15 cellular contexts compared by ENCODE assay signal in the genomic region with DNA sequence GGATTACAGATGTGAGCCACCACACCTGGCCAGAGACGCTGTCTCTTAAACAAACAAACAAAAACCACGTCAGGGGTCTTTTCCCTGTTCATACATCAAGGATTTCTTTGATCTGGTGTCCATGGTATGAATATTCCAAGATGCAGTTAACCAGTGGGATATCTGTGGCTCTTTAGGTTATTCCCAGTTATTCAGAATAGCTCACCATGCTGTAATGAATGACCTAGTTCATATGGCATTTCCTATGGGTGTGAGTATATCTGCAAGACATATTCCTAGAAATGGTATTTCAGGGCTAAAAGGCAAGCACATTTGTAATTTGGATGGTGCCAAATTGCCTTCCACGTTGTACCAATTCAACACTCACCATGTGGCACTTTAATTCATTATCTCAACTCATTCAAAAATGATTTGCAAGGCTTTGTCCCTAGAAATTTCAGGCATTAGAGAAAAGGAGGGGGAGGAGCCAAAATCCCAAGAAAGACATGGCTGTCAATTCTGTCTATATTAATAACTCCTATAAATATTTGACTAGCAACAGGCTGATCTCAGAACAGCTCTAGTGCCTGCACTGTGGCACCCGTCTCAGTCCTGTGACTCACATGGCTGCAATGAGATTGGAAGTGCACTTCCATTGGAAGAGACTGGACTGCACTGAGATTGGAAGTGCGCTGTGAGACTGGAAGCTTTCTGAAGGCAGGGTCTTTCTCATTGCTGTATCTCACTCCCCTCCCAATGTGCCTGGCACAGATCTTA. TPM values are rescaled to one million over a fixed set of nuclear protein-coding genes. Genes with fewer than 3 reads are reported as not detected.
DNase-seq lines count a peak whose midpoint lies in the region; FAIRE-seq and TF ChIP-seq lines count a peak whose summit lies in the region.
"Had no signal": no experiment of that assay in that cellular context is flagged by ENCODE, and none has a peak within 500 bp of the region (broad histone marks: within the 10 kb centered on the region; RNA-seq: fewer than 3 reads in every experiment).

No MANE protein-coding gene starts in this region.

- peak; percentile 64 for FAIRE-seq in keratinocyte (lab: Jason Lieb, UNC)
- FAIRE-seq: islet of Langerhans had no signal

- no peaks in the 10 kb centered on the region for H4K20me1 ChIP-seq in keratinocyte (ENCODE audit: control insufficient read depth, extremely low read depth, insufficient read depth, low read length)

- H3K9me3 ChIP-seq in MG63 (0 out of 2 replicates have a peak, but pooled peaks cover 3% of the 10 kb centered on the region), keratinocyte (ENCODE audit: control insufficient read depth, low read depth, low read length) (no peaks in the 10 kb centered on the region)

- H3K4me1 ChIP-seq in keratinocyte (ENCODE audit: control insufficient read depth, extremely low read depth, insufficient read depth, low read length) = peaks cover 11% of the 10 kb centered on the region
- H3K4me1 ChIP-seq: parathyroid adenoma had no signal

- in situ Hi-C loops in brain microvascular endothelial cell (cut with HindIII; ENCODE audit: low pct_ligation_motif_present, low sequenced_read_pairs) = no loop called here

- TF ChIP-seq CTCF in BJ (IDR thresholded peaks at IDR 0.05; ENCODE audit: insufficient read depth, low read depth, low read length) = no peak
- TF ChIP-seq CTCF in brain microvascular endothelial cell (IDR thresholded peaks at IDR 0.05; ENCODE audit: low read depth, low read length, missing control alignments) = no peak
- TF ChIP-seq CTCF in keratinocyte (optimal IDR thresholded peaks at IDR 0.05 in 1 of 3, IDR thresholded peaks at IDR 0.05 in 1 of 3, conservative IDR thresholded peaks at IDR 0.05 in 1 of 3; ENCODE audit: extremely low read depth in 1 of 3, insufficient read depth in 2 of 3, low read length in 3 of 3) = no peak

- H3K79me2 ChIP-seq in keratinocyte (ENCODE audit: control insufficient read depth, insufficient read depth, low read length) = no peaks in the 10 kb centered on the region
- H3K79me2 ChIP-seq: parathyroid adenoma had no signal

- dilution Hi-C loops in keratinocyte (cut with MboI; ENCODE audit: extremely low pct_ligation_motif_present, low sequenced_read_pairs) = no loop called here

- H3K9ac ChIP-seq in keratinocyte (ENCODE audit: control insufficient read depth, extremely low read depth, insufficient read depth, low read length) = no peak overlapping the region
- H3K9ac ChIP-seq: parathyroid adenoma had no signal

- DNase-seq in BJ (ENCODE audit: low read depth) = peak; percentile 36
- DNase-seq in MG63 = peak; percentile 70
- DNase-seq in brain microvascular endothelial cell = peak; percentile 62
- no peak for DNase-seq in keratinocyte (ENCODE audit: low read depth, low spot score)
- DNase-seq in NCI-H128 (lab: John Stamatoyannopoulos, UW; ENCODE audit: unreplicated experiment) = no peak
- no peak for DNase-seq in NCI-H2081 treated with DMSO at 0.1 percent for 48 hours (lab: John Stamatoyannopoulos, UW)
- DNase-seq in activated CD4-positive, alpha-beta T cell treated with anti-CD3 and anti-CD28 coated beads, Interleukin-2, amount 50 U/mL, for 1 hour = no peak
- DNase-seq in NCI-H524 (lab: John Stamatoyannopoulos, UW) = no peak
- DNase-seq: activated CD4-positive, alpha-beta T cell treated with anti-CD3 and anti-CD28 coated beads, Interleukin-2, amount 10 ng/mL, durations not matched to agents 24 days and 14 days; anterior cingulate cortex; C1 segment of cervical spinal cord; DMS79; SIG-M5 had no signal

- H3K9me1 ChIP-seq in keratinocyte (ENCODE audit: control insufficient read depth, extremely low read depth, insufficient read depth, low read length) = no peaks in the 10 kb centered on the region

- no peaks in the 10 kb centered on the region for H3K36me3 ChIP-seq in BJ (ENCODE audit: control insufficient read depth, insufficient read depth, low read length)
- H3K36me3 ChIP-seq in MG63 = no peaks in the 10 kb centered on the region
- H3K36me3 ChIP-seq in brain microvascular endothelial cell (replicated peaks) = no peaks in the 10 kb centered on the region
- no peaks in the 10 kb centered on the region for H3K36me3 ChIP-seq in keratinocyte (ENCODE audit: control insufficient read depth in 2 of 2, extremely low read depth in 1 of 2, insufficient read depth in 2 of 2, low read length in 2 of 2)

- H3K27ac ChIP-seq in brain microvascular endothelial cell (peak overlapping the region; percentile 62), keratinocyte (ENCODE audit: control insufficient read depth, insufficient read depth, low read length) (peak overlapping the region; percentile 60)
- H3K27ac ChIP-seq: parathyroid adenoma had no signal

- CTCF ChIA-PET in BJ (lab: Yijun Ruan, JAX) = interaction anchor here (1.3 to 2.6 kb wide), 4 partner anchors 10 to 85 kb away, joined by 4 to 8 read pairs (median 6); a partner anchor contains a TSS

- no peak overlapping the region for H3K4me3 ChIP-seq in BJ (ENCODE audit: low read depth, low read length)
- no peak overlapping the region for H3K4me3 ChIP-seq in MG63
- H3K4me3 ChIP-seq in brain microvascular endothelial cell (ENCODE audit: low read depth, low read length) = no peak overlapping the region
- peak overlapping the region in 1 of 3 experiments; percentile 25 for H3K4me3 ChIP-seq in keratinocyte (ENCODE audit: control insufficient read depth in 2 of 3, extremely low read depth in 1 of 3, insufficient read depth in 2 of 3, low read depth in 1 of 3, low read length in 3 of 3)

- H2AFZ ChIP-seq in keratinocyte (ENCODE audit: control insufficient read depth, low read length) = peak overlapping the region; percentile 67
- H2AFZ ChIP-seq: parathyroid adenoma had no signal

- H3K27me3 ChIP-seq in BJ (ENCODE audit: control insufficient read depth, insufficient read depth, low read length) (no peaks in the 10 kb centered on the region), MG63 (no peaks in the 10 kb centered on the region), brain microvascular endothelial cell (replicated peaks) (no peaks in the 10 kb centered on the region), keratinocyte (ENCODE audit: control insufficient read depth, extremely low read depth, insufficient read depth, low read length) (no peaks in the 10 kb centered on the region)

- POLR2A ChIA-PET in BJ (lab: Charles Lee) = no interaction called here

- peak overlapping the region; percentile 67 for H3K4me2 ChIP-seq in keratinocyte (ENCODE audit: control insufficient read depth, extremely low read depth, insufficient read depth, low read depth, low read length)

RNA-seq across cellular contexts. Expression of a gene that starts 6.0 kb away (rescaled TPM):
- 57.1 and 80.5 TPM in 2 replicates for polyA plus RNA-seq in BJ (2011; rRNA removed)
- polyA minus RNA-seq in BJ (2011; rRNA and poly(A)+ RNA removed) = 10.9 and 12.1 TPM in 2 replicates
- 85.4 and 116 TPM in 2 replicates for total RNA-seq in MG63 (2014; rRNA removed; shearing (Covaris generic); ENCODE audit: low replicate concordance)
- 16.2 to 96.9 TPM (median 82.8 TPM) in 3 replicates for polyA plus RNA-seq in keratinocyte
- 144 TPM for polyA plus RNA-seq in keratinocyte (2011; ENCODE audit: low read depth)
- 43.2 and 53.5 TPM in 2 replicates for polyA plus RNA-seq in keratinocyte (2011; cell fraction: cytosol; rRNA removed)
- polyA plus RNA-seq in keratinocyte (2011; cell fraction: nucleus; rRNA removed) = 28.5 and 36.8 TPM in 2 replicates
- 47.4 and 128 TPM in 2 replicates for polyA plus RNA-seq in keratinocyte (2012; ENCODE audit: low replicate concordance)
- 2.3 to 17.5 TPM (median 10.3 TPM) in 3 replicates for polyA minus RNA-seq in keratinocyte
- polyA minus RNA-seq in keratinocyte (2011; cell fraction: cytosol; rRNA and poly(A)+ RNA removed) = 8.4 TPM
- 2.7 and 6.4 TPM in 2 replicates for polyA minus RNA-seq in keratinocyte (2011; cell fraction: nucleus; rRNA and poly(A)+ RNA removed)

RNA-seq across cellular contexts. Expression of a gene that starts 36.7 kb away (rescaled TPM):
- polyA plus RNA-seq in BJ (2011; rRNA removed) (10.5 and 12.6 TPM in 2 replicates), keratinocyte (14.5 to 32.1 TPM (median 21.7 TPM) in 3 replicates)
- 27.3 and 47.0 TPM in 2 replicates for polyA minus RNA-seq in BJ (2011; rRNA and poly(A)+ RNA removed)
- 3.8 and 8.3 TPM in 2 replicates for total RNA-seq in MG63 (2014; rRNA removed; shearing (Covaris generic); ENCODE audit: low replicate concordance)
- 7.0 TPM for polyA plus RNA-seq in keratinocyte (2011; ENCODE audit: low read depth)
- 12.6 and 17.1 TPM in 2 replicates for polyA plus RNA-seq in keratinocyte (2011; cell fraction: cytosol; rRNA removed)
- polyA plus RNA-seq in keratinocyte (2011; cell fraction: nucleus; rRNA removed) = 40.5 and 47.9 TPM in 2 replicates
- 19.1 and 34.6 TPM in 2 replicates for polyA plus RNA-seq in keratinocyte (2012; ENCODE audit: low replicate concordance)
- 29.5 to 61.0 TPM (median 33.6 TPM) in 3 replicates for polyA minus RNA-seq in keratinocyte
- polyA minus RNA-seq in keratinocyte (2011; cell fraction: cytosol; rRNA and poly(A)+ RNA removed) = 31.5 TPM
- 29.3 and 35.2 TPM in 2 replicates for polyA minus RNA-seq in keratinocyte (2011; cell fraction: nucleus; rRNA and poly(A)+ RNA removed)

RNA-seq across cellular contexts. Expression of a gene that starts 53.0 kb away (rescaled TPM):
- polyA plus RNA-seq in BJ (2011; rRNA removed) (1.4 and 2.8 TPM in 2 replicates), keratinocyte (6.2 to 9.3 TPM (median 8.0 TPM) in 3 replicates)
- 1.0 and 2.2 TPM in 2 replicates for polyA minus RNA-seq in BJ (2011; rRNA and poly(A)+ RNA removed)
- total RNA-seq in MG63 (2014; rRNA removed; shearing (Covaris generic); ENCODE audit: low replicate concordance) = 10.3 and 20.6 TPM in 2 replicates
- 0.32 TPM for polyA plus RNA-seq in keratinocyte (2011; ENCODE audit: low read depth)
- polyA plus RNA-seq in keratinocyte (2011; cell fraction: cytosol; rRNA removed) = 4.4 and 8.9 TPM in 2 replicates
- 5.5 and 6.3 TPM in 2 replicates for polyA plus RNA-seq in keratinocyte (2011; cell fraction: nucleus; rRNA removed)
- polyA plus RNA-seq in keratinocyte (2012; ENCODE audit: low replicate concordance) = 1.4 and 5.6 TPM in 2 replicates
- polyA minus RNA-seq in keratinocyte = 3.1 to 9.8 TPM (median 5.5 TPM) in 3 replicates
- polyA minus RNA-seq in keratinocyte (2011; cell fraction: cytosol; rRNA and poly(A)+ RNA removed) = 4.2 TPM
- 2.6 and 3.2 TPM in 2 replicates for polyA minus RNA-seq in keratinocyte (2011; cell fraction: nucleus; rRNA and poly(A)+ RNA removed)

Comparison
In these comparisons a context has a peak if more than half of its experiments do, and no peak if none do; other contexts are left out.
1. DNase-seq: peak in BJ (single experiment), MG63 (single experiment) and brain microvascular endothelial cell (single experiment); none in keratinocyte (single experiment), NCI-H128 (single experiment), NCI-H2081 treated with DMSO at 0.1 percent for 48 hours (single experiment), activated CD4-positive, alpha-beta T cell treated with anti-CD3 and anti-CD28 coated beads, Interleukin-2, amount 50 U/mL, for 1 hour (single experiment) and NCI-H524 (0 of 2).